1 cellular context compared by ENCODE assay signal in the genomic region with DNA sequence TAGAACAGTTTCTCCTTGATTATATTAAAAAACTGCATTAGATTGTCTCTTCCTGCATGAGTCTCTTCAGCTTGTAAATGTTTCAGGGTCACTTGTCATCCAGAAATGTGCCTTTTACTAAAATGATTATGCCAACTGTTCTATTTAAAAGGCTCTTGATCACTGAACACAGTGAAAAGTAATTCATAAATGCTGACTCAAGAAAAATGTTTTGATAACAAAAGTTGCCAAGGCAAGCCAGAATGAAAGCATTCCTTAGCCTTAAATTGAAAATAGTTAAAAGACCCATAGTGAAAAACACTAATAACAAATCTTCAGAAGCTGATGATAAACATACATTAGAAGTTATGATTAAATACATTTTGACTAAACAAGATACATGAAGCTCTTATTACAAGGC.
TF ChIP-seq lines count a peak whose summit lies in the region.

No MANE protein-coding gene starts in this region.

TF ChIP-seq in HepG2, 621 proteins besides CTCF, POLR2A, EP300 and RAD21 (continued from another document):
- TF ChIP-seq, protein P1, sequence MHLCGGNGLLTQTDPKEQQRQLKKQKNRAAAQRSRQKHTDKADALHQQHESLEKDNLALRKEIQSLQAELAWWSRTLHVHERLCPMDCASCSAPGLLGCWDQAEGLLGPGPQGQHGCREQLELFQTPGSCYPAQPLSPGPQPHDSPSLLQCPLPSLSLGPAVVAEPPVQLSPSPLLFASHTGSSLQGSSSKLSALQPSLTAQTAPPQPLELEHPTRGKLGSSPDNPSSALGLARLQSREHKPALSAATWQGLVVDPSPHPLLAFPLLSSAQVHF (CRISPR knock-in tag; IDR thresholded peaks at IDR 0.05) = no peak
- TF ChIP-seq CENPT (CRISPR knock-in tag; IDR thresholded peaks at IDR 0.05; ENCODE audit: low read depth) (no peak), ZBTB42 (CRISPR knock-in tag; IDR thresholded peaks at IDR 0.05) (no peak)
